9 cellular contexts compared by ENCODE assay signal in the genomic region with DNA sequence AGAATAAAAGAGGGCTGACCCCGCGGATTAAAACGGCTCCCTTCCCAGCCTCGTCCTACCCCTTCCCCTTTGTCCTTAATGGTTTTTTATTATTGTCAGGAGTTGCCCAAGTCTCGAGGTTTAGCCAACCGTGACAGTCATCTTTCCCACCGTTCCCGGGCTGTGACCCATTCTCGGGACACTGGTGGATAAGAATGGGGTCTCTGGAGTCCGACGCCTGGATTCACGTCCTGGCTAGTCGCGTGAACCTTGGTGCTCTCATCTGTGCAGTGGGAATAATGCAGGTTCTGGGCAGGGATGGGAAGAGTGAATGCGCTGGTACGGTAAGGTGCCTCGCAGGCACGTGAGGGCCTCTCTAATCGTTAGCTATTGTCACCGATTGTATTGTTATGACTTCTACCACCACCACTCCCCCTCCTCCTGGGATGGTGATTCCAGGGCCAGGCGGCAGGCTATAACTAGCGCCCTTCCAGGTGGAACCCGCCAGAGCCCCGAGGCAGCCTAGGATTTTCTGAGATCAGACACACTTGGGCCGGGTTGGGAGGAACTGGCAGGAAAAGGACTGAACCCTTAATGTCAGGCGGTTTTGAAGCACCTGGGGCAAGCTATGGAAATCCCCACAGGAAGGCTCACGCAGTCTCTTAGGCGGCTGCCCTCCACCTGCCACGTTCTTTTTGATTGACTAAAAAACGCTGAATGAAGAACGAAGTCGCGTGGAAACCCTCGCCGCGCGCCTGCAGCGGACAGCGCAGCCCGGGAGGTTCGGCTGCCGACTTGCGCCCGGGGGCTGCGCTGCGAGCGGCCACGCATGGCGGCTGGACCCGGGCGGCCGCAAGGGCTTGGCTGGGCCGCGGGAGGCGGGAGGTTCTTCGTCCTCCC. TPM values are rescaled to one million over a fixed set of nuclear protein-coding genes. Genes with fewer than 3 reads are reported as not detected.
A peak's percentile ranks its signal among the peaks of the same experiment; 100 is the strongest.
DNase-seq lines count a peak whose midpoint lies in the region; ATAC-seq lines count a peak whose summit lies in the region.
"Had no signal": no experiment of that assay in that cellular context is flagged by ENCODE, and none has a peak within 500 bp of the region (broad histone marks: within the 10 kb centered on the region; RNA-seq: fewer than 3 reads in every experiment).

No MANE protein-coding gene starts in this region.

- H3K9ac ChIP-seq in Karpas-422 (ENCODE audit: low read length): no peak overlapping the region

- H4K20me1 ChIP-seq in Karpas-422 (ENCODE audit: insufficient read depth, low read depth, low read length): no peaks in the 10 kb centered on the region

- no peaks in the 10 kb centered on the region for H3K27me3 ChIP-seq in Karpas-422 (ENCODE audit: low read length)

- no peaks in the 10 kb centered on the region for H3K9me2 ChIP-seq in Karpas-422 (replicated peaks; ENCODE audit: insufficient read depth, low read length)

- H3K4me2 ChIP-seq in Karpas-422 (ENCODE audit: low read depth, low read length, poor library complexity, severe bottlenecking): no peak overlapping the region

- no peak overlapping the region for H3K27ac ChIP-seq in Karpas-422 (ENCODE audit: low read length)
- H3K27ac ChIP-seq: 22Rv1 had no signal

- ATAC-seq in HG03025 (IDR thresholded peaks at IDR 0.05; ENCODE audit: low FRiP score, unreplicated experiment): no peak

- H3K79me2 ChIP-seq in Karpas-422 (ENCODE audit: low read length): no peaks in the 10 kb centered on the region

- H3K4me1 ChIP-seq in Karpas-422 (ENCODE audit: low read length): peaks cover 10% of the 10 kb centered on the region

- peak; percentile 14 for DNase-seq in DMS 273 (lab: John Stamatoyannopoulos, UW; ENCODE audit: unreplicated experiment)
- DNase-seq in DMS 273 treated with DMSO at 0.1 percent for 48 hours (lab: John Stamatoyannopoulos, UW): no peak
- peak; percentile 42 for DNase-seq in activated naive CD4-positive, alpha-beta T cell treated with Interleukin-2 at 50 U/mL for 16 hours
- peak; percentile 13 for DNase-seq in stimulated activated CD8-positive, alpha-beta memory T cell treated with anti-CD3 and anti-CD28 coated beads, Interleukin-12 subunit alpha, Interleukin-12 subunit beta, amount 100 ng/mL, for 1 hour (ENCODE audit: low read depth)
- DNase-seq in Karpas-422: no peak
- no peak for DNase-seq in LoVo (ENCODE audit: low spot score)

- H3K9me3 ChIP-seq in iPS-18c (ENCODE audit: control insufficient read depth, insufficient read depth, low read length): no peaks in the 10 kb centered on the region
- H3K9me3 ChIP-seq in Karpas-422 (ENCODE audit: low read length): no peaks in the 10 kb centered on the region

- no peak overlapping the region for H2AFZ ChIP-seq in Karpas-422 (ENCODE audit: low read length)

- no peaks in the 10 kb centered on the region for H3K36me3 ChIP-seq in Karpas-422 (ENCODE audit: insufficient read depth, low read length)

- H3K4me3 ChIP-seq in iPS-18c (ENCODE audit: insufficient read depth, low read depth, low read length) (peak overlapping the region; percentile 76), Karpas-422 (ENCODE audit: low read length) (no peak overlapping the region)

RNA-seq across cellular contexts. Expression of a gene that starts 2.7 kb away (rescaled TPM):
- not detected in 2 replicates for total RNA-seq in Karpas-422 (2014; rRNA removed; shearing (Covaris generic); ENCODE audit: low replicate concordance)

Comparison
In these comparisons a context has a peak if more than half of its experiments do, and no peak if none do; other contexts are left out.
1. DNase-seq: peak in DMS 273 (single experiment), activated naive CD4-positive, alpha-beta T cell treated with Interleukin-2 at 50 U/mL for 16 hours (single experiment) and stimulated activated CD8-positive, alpha-beta memory T cell treated with anti-CD3 and anti-CD28 coated beads, Interleukin-12 subunit alpha, Interleukin-12 subunit beta, amount 100 ng/mL, for 1 hour (single experiment); none in DMS 273 treated with DMSO at 0.1 percent for 48 hours (single experiment), Karpas-422 (single experiment) and LoVo (single experiment).